Comparison of ENCODE assay signal across 22 cellular contexts in genomic region chr11:114115406-114116054, GRCh38. TPM values are rescaled to one million over a fixed set of nuclear protein-coding genes. Genes with fewer than 3 reads are reported as not detected.
DNase-seq lines count a peak whose midpoint lies in the region; ATAC-seq and TF ChIP-seq lines count a peak whose summit lies in the region.
"Had no signal": no experiment of that assay in that cellular context is flagged by ENCODE, and none has a peak within 500 bp of the region (broad histone marks: within the 10 kb centered on the region; RNA-seq: fewer than 3 reads in every experiment).

No MANE protein-coding gene starts in this region.

- peaks cover 39% of the 10 kb centered on the region for H3K36me3 Mint-ChIP-seq in stimulated activated effector memory CD8-positive, alpha-beta T cell treated with anti-CD3 and anti-CD28 coated beads, Interleukin-12 subunit alpha, Interleukin-12 subunit beta, amount 100 ng/mL, for 72 hours

- no peaks in the 10 kb centered on the region for H3K9me3 ChIP-seq in lower lobe of right lung
- H3K9me3 ChIP-seq in thoracic aorta = no peaks in the 10 kb centered on the region
- H3K9me3 ChIP-seq: BE2C, colonic mucosa, stomach had no signal

- H3K36me3 ChIP-seq in lower lobe of right lung (peaks cover 12% of the 10 kb centered on the region), thoracic aorta (peaks cover 6% of the 10 kb centered on the region)
- H3K36me3 ChIP-seq: BE2C, colonic mucosa, WERI-Rb-1 had no signal

- TF ChIP-seq CTCF in coronary artery (IDR thresholded peaks at IDR 0.05) = no peak
- no peak for TF ChIP-seq CTCF in lower lobe of right lung (IDR thresholded peaks at IDR 0.05)
- TF ChIP-seq CTCF in thoracic aorta (IDR thresholded peaks at IDR 0.05) = no peak

- H3K27ac Mint-ChIP-seq in stimulated activated effector memory CD8-positive, alpha-beta T cell treated with anti-CD3 and anti-CD28 coated beads, Interleukin-12 subunit alpha, Interleukin-12 subunit beta, amount 100 ng/mL, for 72 hours = no peak overlapping the region
- H3K27ac Mint-ChIP-seq: activated naive CD4-positive, alpha-beta T cell treated with anti-CD3 and anti-CD28 coated beads for 36 hours had no signal

- DNase-seq in NCI-H1417 (lab: John Stamatoyannopoulos, UW) (peak in 2 of 3 experiments; percentile 12 to 43), NCI-H1417 treated with DMSO at 0.1 percent for 48 hours (lab: John Stamatoyannopoulos, UW) (no peak), coronary artery (ENCODE audit: low spot score) (no peak), lower lobe of right lung (no peak), thoracic aorta (ENCODE audit: low spot score) (no peak)
- no peak for DNase-seq in stimulated activated effector memory CD8-positive, alpha-beta T cell treated with anti-CD3 and anti-CD28 coated beads, Interleukin-12 subunit alpha, Interleukin-12 subunit beta, amount 100 ng/mL, for 72 hours (ENCODE audit: low spot score in 2 of 2)
- DNase-seq: activated CD4-positive, alpha-beta T cell treated with anti-CD3 and anti-CD28 coated beads, Interleukin-2, amount 50 U/mL, for 48 hours; activated naive CD4-positive, alpha-beta T cell treated with anti-CD3 and anti-CD28 coated beads for 36 hours; activated T-cell treated with anti-CD3 and anti-CD28 coated beads, Interleukin-2, amount 50 U/mL, for 1 hour; BE2C; colonic mucosa; foreskin keratinocyte; NCI-H1092; NCI-H526; SHP77 treated with DMSO at 0.1 percent for 48 hours; stomach; WERI-Rb-1 had no signal

- H3K4me3 Mint-ChIP-seq in stimulated activated effector memory CD8-positive, alpha-beta T cell treated with anti-CD3 and anti-CD28 coated beads, Interleukin-12 subunit alpha, Interleukin-12 subunit beta, amount 100 ng/mL, for 72 hours = no peak overlapping the region
- H3K4me3 Mint-ChIP-seq: activated naive CD4-positive, alpha-beta T cell treated with anti-CD3 and anti-CD28 coated beads for 36 hours had no signal

- no peaks in the 10 kb centered on the region for H3K27me3 ChIP-seq in lower lobe of right lung (ENCODE audit: low read depth)
- no peaks in the 10 kb centered on the region for H3K27me3 ChIP-seq in thoracic aorta (replicated peaks; ENCODE audit: insufficient read depth)
- H3K27me3 ChIP-seq: colonic mucosa, stomach had no signal

- H3K4me1 Mint-ChIP-seq in stimulated activated effector memory CD8-positive, alpha-beta T cell treated with anti-CD3 and anti-CD28 coated beads, Interleukin-12 subunit alpha, Interleukin-12 subunit beta, amount 100 ng/mL, for 72 hours = peaks cover 58% of the 10 kb centered on the region

- intact Hi-C loops in lower lobe of right lung (cut with DNase I) = no loop called here

- no peaks in the 10 kb centered on the region for H3K9me3 Mint-ChIP-seq in stimulated activated effector memory CD8-positive, alpha-beta T cell treated with anti-CD3 and anti-CD28 coated beads, Interleukin-12 subunit alpha, Interleukin-12 subunit beta, amount 100 ng/mL, for 72 hours
- H3K9me3 Mint-ChIP-seq: activated naive CD4-positive, alpha-beta T cell treated with anti-CD3 and anti-CD28 coated beads for 36 hours had no signal

- H3K4me3 ChIP-seq in coronary artery (peak overlapping the region; percentile 19), lower lobe of right lung (no peak overlapping the region), thoracic aorta (no peak overlapping the region)
- H3K4me3 ChIP-seq: colonic mucosa, stomach had no signal

- H3K4me1 ChIP-seq in lower lobe of right lung (peaks cover 80% of the 10 kb centered on the region), thoracic aorta (ENCODE audit: control insufficient read depth in 1 of 2, low read depth in 2 of 2) (peaks cover 59 to 98% of the 10 kb centered on the region in 2 donors)
- H3K4me1 ChIP-seq: BE2C, foreskin keratinocyte had no signal

- H3K27ac ChIP-seq in coronary artery (peak overlapping the region; percentile 38 to 97), lower lobe of right lung (peak overlapping the region; percentile 33), thoracic aorta (peak overlapping the region; percentile 14 to 15)
- H3K27ac ChIP-seq: 22Rv1, colonic mucosa, epithelial cell of prostate, foreskin keratinocyte, WERI-Rb-1 had no signal

- ATAC-seq in lower lobe of right lung (peak; percentile 22 to 31), thoracic aorta (ENCODE audit: insufficient number of reproducible peaks, low FRiP score, low read depth) (no peak), HG03039 (IDR thresholded peaks at IDR 0.05; ENCODE audit: unreplicated experiment) (no peak), HG03469 (IDR thresholded peaks at IDR 0.05; ENCODE audit: unreplicated experiment) (no peak)
- ATAC-seq in stimulated activated effector memory CD8-positive, alpha-beta T cell treated with anti-CD3 and anti-CD28 coated beads, Interleukin-12 subunit alpha, Interleukin-12 subunit beta, amount 100 ng/mL, for 72 hours = no peak
- ATAC-seq: foreskin keratinocyte had no signal

RNA-seq across cellular contexts. Expression of gene ZBTB16, which starts 56.0 kb away (rescaled TPM):
- 171 TPM for total RNA-seq in lower lobe of right lung
- total RNA-seq in thoracic aorta = 100 to 1,000 TPM; 314 to 545 TPM
- total RNA-seq: foreskin keratinocyte, G401 had no signal

Comparison
In these comparisons a context has a peak if more than half of its experiments do, and no peak if none do; other contexts are left out.
1. DNase-seq: peak in NCI-H1417 (2 of 3); none in NCI-H1417 treated with DMSO at 0.1 percent for 48 hours (single experiment), coronary artery (single experiment), lower lobe of right lung (single experiment), thoracic aorta (single experiment) and stimulated activated effector memory CD8-positive, alpha-beta T cell treated with anti-CD3 and anti-CD28 coated beads, Interleukin-12 subunit alpha, Interleukin-12 subunit beta, amount 100 ng/mL, for 72 hours (0 of 2).
2. H3K27ac ChIP-seq: peak in every context shown above with its lines; median percentile 68 in coronary artery; 33 in lower lobe of right lung; 14 in thoracic aorta.
3. ATAC-seq: peak in lower lobe of right lung (2 of 2); none in thoracic aorta (single experiment), stimulated activated effector memory CD8-positive, alpha-beta T cell treated with anti-CD3 and anti-CD28 coated beads, Interleukin-12 subunit alpha, Interleukin-12 subunit beta, amount 100 ng/mL, for 72 hours (single experiment), HG03039 (single experiment) and HG03469 (single experiment).